2 cellular contexts compared by ENCODE assay signal in genomic region chr22:18079706-18080230, GRCh38.
TF ChIP-seq lines count a peak whose summit lies in the region.

No MANE protein-coding gene starts in this region.

TF ChIP-seq in HCT116, 20 proteins besides CTCF, POLR2A, EP300 and RAD21:
- no peak for TF ChIP-seq ZFX (IDR thresholded peaks at IDR 0.05)

TF ChIP-seq in GM12891, 5 proteins besides CTCF, POLR2A, EP300 and RAD21:
- TF ChIP-seq POLR2AphosphoS5 (IDR thresholded peaks at IDR 0.05; ENCODE audit: low read depth, low read length), result no peak
- no peak for TF ChIP-seq POU2F2 (IDR thresholded peaks at IDR 0.05; ENCODE audit: low read depth, low read length)
- TF ChIP-seq TAF1 (IDR thresholded peaks at IDR 0.05; ENCODE audit: low read depth, low read length), result no peak
- no peak for TF ChIP-seq PAX5 (IDR thresholded peaks at IDR 0.05; ENCODE audit: insufficient read depth, low read length, severe bottlenecking)
- no peak for TF ChIP-seq SPI1 (IDR thresholded peaks at IDR 0.05; ENCODE audit: low read depth, low read length)
